In genomic region chr11:109960831-109961230, GRCh38 we compare ENCODE assay signal across 10 cellular contexts.
DNase-seq lines count a peak whose midpoint lies in the region; ATAC-seq and TF ChIP-seq lines count a peak whose summit lies in the region.
"Had no signal": no experiment of that assay in that cellular context is flagged by ENCODE, and none has a peak within 500 bp of the region (broad histone marks: within the 10 kb centered on the region; RNA-seq: fewer than 3 reads in every experiment).

No MANE protein-coding gene starts in this region.

- H3K4me3 ChIP-seq in ACC112 (ENCODE audit: low read depth, low read length): no peak overlapping the region
- H3K4me3 ChIP-seq in SJCRH30: no peak overlapping the region

- no peaks in the 10 kb centered on the region for H3K9me3 ChIP-seq in SJCRH30 (replicated peaks)

- H3K36me3 ChIP-seq in ACC112 (ENCODE audit: insufficient read depth, low read length) (no peaks in the 10 kb centered on the region), SJCRH30 (no peaks in the 10 kb centered on the region)

- H3K27ac ChIP-seq in ACC112 (ENCODE audit: low read depth, low read length): peak overlapping the region; percentile 20; the same call in 1 of the 2 replicates
- H3K27ac ChIP-seq in foreskin keratinocyte: no peak overlapping the region
- H3K27ac ChIP-seq in SJCRH30: no peak overlapping the region

- no peaks in the 10 kb centered on the region for H3K27me3 ChIP-seq in ACC112 (ENCODE audit: insufficient read depth, low read length)
- H3K27me3 ChIP-seq in foreskin keratinocyte: no peaks in the 10 kb centered on the region
- H3K27me3 ChIP-seq in SJCRH30: no peaks in the 10 kb centered on the region

- ATAC-seq in foreskin keratinocyte (no peak), HG02938 (IDR thresholded peaks at IDR 0.05; ENCODE audit: unreplicated experiment) (no peak), HG03025 (IDR thresholded peaks at IDR 0.05; ENCODE audit: low FRiP score, unreplicated experiment) (no peak)

- peaks cover 10% of the 10 kb centered on the region for H3K4me1 ChIP-seq in ACC112 (ENCODE audit: control insufficient read depth, insufficient read depth, low read length, unreplicated experiment)
- H3K4me1 ChIP-seq in foreskin keratinocyte: no peaks in the 10 kb centered on the region
- no peaks in the 10 kb centered on the region for H3K4me1 ChIP-seq in SJCRH30

- DNase-seq in RPMI8226 (peak; percentile 20), foreskin keratinocyte (peak; percentile 27 to 63), mucosa of gallbladder (ENCODE audit: low spot score) (peak; percentile 23), SJCRH30 (no peak)
- DNase-seq in stimulated activated naive CD4-positive, alpha-beta T cell treated with Interleukin-2 at 50 U/mL for 16 hours (lab: John Stamatoyannopoulos, UW): no peak
- DNase-seq: activated gamma-delta T cell treated with Interleukin-2 at 50 U/mL for 16 hours, NCI-H2081 had no signal

- H2AFZ ChIP-seq in ACC112 (ENCODE audit: low read length, unreplicated experiment): no peak overlapping the region

- no peaks in the 10 kb centered on the region for H3K79me2 ChIP-seq in ACC112 (ENCODE audit: control insufficient read depth, insufficient read depth, low read length, unreplicated experiment)

- no peak for TF ChIP-seq CTCF in foreskin keratinocyte (conservative IDR thresholded peaks at IDR 0.05)

Comparison
In these comparisons a context has a peak if more than half of its experiments do, and no peak if none do; other contexts are left out.
1. DNase-seq: peak in RPMI8226 (single experiment), foreskin keratinocyte (2 of 2) and mucosa of gallbladder (single experiment); none in SJCRH30 (0 of 2) and stimulated activated naive CD4-positive, alpha-beta T cell treated with Interleukin-2 at 50 U/mL for 16 hours (single experiment).